ENCODE assay signal across 21 cellular contexts in the genomic region with DNA sequence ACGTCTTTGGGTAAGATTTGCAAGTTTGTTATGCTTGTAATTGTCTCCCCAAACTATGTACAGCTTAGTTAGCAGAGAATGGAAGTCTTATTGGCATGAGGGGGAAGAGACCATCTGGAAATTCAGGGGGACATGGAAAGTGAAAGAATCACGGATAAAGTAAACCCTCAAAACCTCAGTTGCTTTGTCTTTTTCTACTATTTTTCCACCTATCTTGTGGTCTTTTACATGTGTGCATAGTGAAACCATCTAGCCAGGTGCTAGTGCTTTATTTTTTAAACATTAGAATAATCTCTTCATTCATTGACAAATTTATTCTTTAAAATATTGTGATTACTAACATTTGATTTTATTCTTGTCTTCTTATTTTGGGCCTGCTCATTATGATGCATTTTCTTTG.
DNase-seq lines count a peak whose midpoint lies in the region; ATAC-seq and TF ChIP-seq lines count a peak whose summit lies in the region.
"Had no signal": no experiment of that assay in that cellular context is flagged by ENCODE, and none has a peak within 500 bp of the region (broad histone marks: within the 10 kb centered on the region; RNA-seq: fewer than 3 reads in every experiment).

No MANE protein-coding gene starts in this region.

- CTCF ChIA-PET in PC-9 (lab: Charles Lee): no interaction called here

- H3F3A ChIP-seq in GM23338 (replicated peaks; ENCODE audit: low read depth) (no peaks in the 10 kb centered on the region), PC-9 (ENCODE audit: insufficient read depth, low read depth) (no peaks in the 10 kb centered on the region)

- H3K4me1 ChIP-seq in GM23338 (ENCODE audit: insufficient read depth) (no peaks in the 10 kb centered on the region), KMS-11 (ENCODE audit: low read depth, poor library complexity, severe bottlenecking) (peaks cover 27% of the 10 kb centered on the region), PC-9 (replicated peaks; ENCODE audit: insufficient read depth) (no peaks in the 10 kb centered on the region)
- H3K4me1 ChIP-seq: BE2C, BLaER1 had no signal

- H3K79me2 ChIP-seq in GM23338 (replicated peaks; ENCODE audit: insufficient read depth) (no peaks in the 10 kb centered on the region), KMS-11 (ENCODE audit: insufficient read depth, low read depth) (no peaks in the 10 kb centered on the region), PC-9 (ENCODE audit: low read depth) (no peaks in the 10 kb centered on the region)

- peaks cover 24% of the 10 kb centered on the region for H3K9me3 Mint-ChIP-seq in GM23338
- H3K9me3 Mint-ChIP-seq in stimulated activated memory B cell treated with anti-CD40 and anti-IgM and Interleukin-4, amounts not matched to agents 10 μg/mL and 1 μg/mL and 100 μg/mL, for 72 hours: peaks cover 9% of the 10 kb centered on the region

- H3K27ac ChIP-seq in GM23338 (ENCODE audit: low read depth) (no peak overlapping the region), KMS-11 (peak overlapping the region; percentile 58), PC-9 (no peak overlapping the region)
- H3K27ac ChIP-seq: BLaER1 had no signal

- H3K4me3 ChIP-seq in GM23338 (no peak overlapping the region), KMS-11 (IDR thresholded peaks at IDR 0.05; ENCODE audit: insufficient read depth, low read depth, low read length) (no peak overlapping the region), PC-9 (no peak overlapping the region)
- H3K4me3 ChIP-seq: BLaER1 had no signal

- DNase-seq in GM23338 (ENCODE audit: low spot score) (no peak), PC-9 (no peak), cerebellum (ENCODE audit: low spot score) (no peak)
- DNase-seq in activated CD4-positive, alpha-beta T cell treated with anti-CD3 and anti-CD28 coated beads for 4 hours: no peak
- DNase-seq: 8988T; ACHN; BE2C; C1 segment of cervical spinal cord; CD4-positive, alpha-beta memory T cell; CD4-positive, CD25-positive, alpha-beta regulatory T cell; CD8-positive, alpha-beta memory T cell; COR-L47; DMS 273 treated with DMSO at 0.1 percent for 48 hours; DMS153; DMS53; DMS79; GF-D8 had no signal

- POLR2A ChIA-PET in PC-9 (lab: Charles Lee; ENCODE audit: unreplicated experiment): no interaction called here

- no peaks in the 10 kb centered on the region for H3K9me3 ChIP-seq in PC-9 (ENCODE audit: insufficient read depth, low read depth)
- H3K9me3 ChIP-seq: BE2C had no signal

- H3K36me3 ChIP-seq in GM23338 (ENCODE audit: insufficient read depth): 0 out of 2 replicates have a peak, but pooled peaks cover 12% of the 10 kb centered on the region
- H3K36me3 ChIP-seq in KMS-11 (ENCODE audit: insufficient read depth): no peaks in the 10 kb centered on the region
- no peaks in the 10 kb centered on the region for H3K36me3 ChIP-seq in PC-9 (ENCODE audit: low read depth)
- H3K36me3 ChIP-seq: BE2C, BLaER1 had no signal

- H3K27me3 Mint-ChIP-seq in GM23338 (ENCODE audit: insufficient read depth, low read depth, poor library complexity): no peaks in the 10 kb centered on the region
- H3K27me3 Mint-ChIP-seq in stimulated activated memory B cell treated with anti-CD40 and anti-IgM and Interleukin-4, amounts not matched to agents 10 μg/mL and 1 μg/mL and 100 μg/mL, for 72 hours: no peaks in the 10 kb centered on the region
- H3K27me3 Mint-ChIP-seq: CD4-positive, alpha-beta memory T cell; CD4-positive, CD25-positive, alpha-beta regulatory T cell; CD8-positive, alpha-beta memory T cell had no signal

- ATAC-seq in GM23338: no peak
- no peak for ATAC-seq in stimulated activated memory B cell treated with anti-CD40 and anti-IgM and Interleukin-4, amounts not matched to agents 10 μg/mL and 1 μg/mL and 100 μg/mL, for 72 hours

- intact Hi-C loops in PC-9 (cut with micrococcal nuclease; ENCODE audit: unreplicated experiment): no loop called here

- H3K4me3 Mint-ChIP-seq in GM23338: no peak overlapping the region
- no peak overlapping the region for H3K4me3 Mint-ChIP-seq in stimulated activated memory B cell treated with anti-CD40 and anti-IgM and Interleukin-4, amounts not matched to agents 10 μg/mL and 1 μg/mL and 100 μg/mL, for 72 hours
- H3K4me3 Mint-ChIP-seq: CD14-positive monocyte; CD4-positive, alpha-beta memory T cell; CD4-positive, CD25-positive, alpha-beta regulatory T cell; CD8-positive, alpha-beta memory T cell had no signal

- TF ChIP-seq CTCF in GM23338 (conservative IDR thresholded peaks at IDR 0.05; ENCODE audit: low read depth in 2 of 2) (no peak), KMS-11 (conservative IDR thresholded peaks at IDR 0.05; ENCODE audit: low read depth, low read length) (no peak), PC-9 (conservative IDR thresholded peaks at IDR 0.05) (no peak)

- H3K9me2 ChIP-seq in GM23338 (ENCODE audit: insufficient read depth): no peaks in the 10 kb centered on the region
- no peaks in the 10 kb centered on the region for H3K9me2 ChIP-seq in PC-9 (ENCODE audit: insufficient read depth)

- 0 out of 2 replicates have a peak overlapping the region, but pooled peaks have one; percentile 42 for H3K27ac Mint-ChIP-seq in GM23338
- H3K27ac Mint-ChIP-seq in stimulated activated memory B cell treated with anti-CD40 and anti-IgM and Interleukin-4, amounts not matched to agents 10 μg/mL and 1 μg/mL and 100 μg/mL, for 72 hours: no peak overlapping the region
- H3K27ac Mint-ChIP-seq: CD14-positive monocyte; CD4-positive, alpha-beta memory T cell; CD4-positive, CD25-positive, alpha-beta regulatory T cell; CD8-positive, alpha-beta memory T cell had no signal

- H3K4me2 ChIP-seq in GM23338: no peak overlapping the region
- peak overlapping the region; percentile 99 for H3K4me2 ChIP-seq in KMS-11
- no peak overlapping the region for H3K4me2 ChIP-seq in PC-9
- H3K4me2 ChIP-seq: BLaER1 had no signal

- H3K36me3 Mint-ChIP-seq in GM23338 (ENCODE audit: low read depth): peaks cover 35% of the 10 kb centered on the region
- no peaks in the 10 kb centered on the region for H3K36me3 Mint-ChIP-seq in stimulated activated memory B cell treated with anti-CD40 and anti-IgM and Interleukin-4, amounts not matched to agents 10 μg/mL and 1 μg/mL and 100 μg/mL, for 72 hours
- H3K36me3 Mint-ChIP-seq: CD14-positive monocyte; CD4-positive, alpha-beta memory T cell; CD4-positive, CD25-positive, alpha-beta regulatory T cell had no signal

- no peaks in the 10 kb centered on the region for H4K20me1 ChIP-seq in GM23338 (replicated peaks; ENCODE audit: insufficient read depth)
- no peaks in the 10 kb centered on the region for H4K20me1 ChIP-seq in KMS-11 (ENCODE audit: insufficient read depth)
- no peaks in the 10 kb centered on the region for H4K20me1 ChIP-seq in PC-9 (ENCODE audit: insufficient read depth)
- H4K20me1 ChIP-seq: BLaER1 had no signal

- H2AFZ ChIP-seq in GM23338 (no peak overlapping the region), KMS-11 (ENCODE audit: low read depth) (peak overlapping the region; percentile 39; the same call in 1 of the 2 replicates), PC-9 (peak overlapping the region; percentile 31; the same call in 1 of the 2 replicates)

- BruUV-seq in PC-9 (replicated peaks; lab: Mats Ljungman, UMichigan): no TSS peak

- peak overlapping the region; percentile 5; the same call in 1 of the 2 replicates for H3K9ac ChIP-seq in KMS-11
- H3K9ac ChIP-seq: BLaER1 had no signal

- H3K27me3 ChIP-seq in GM23338 (ENCODE audit: insufficient read depth) (no peaks in the 10 kb centered on the region), KMS-11 (ENCODE audit: insufficient read depth, low read depth) (no peaks in the 10 kb centered on the region), PC-9 (ENCODE audit: insufficient read depth, low read depth) (no peaks in the 10 kb centered on the region)
- H3K27me3 ChIP-seq: BE2C, BLaER1 had no signal

- peaks cover 11% of the 10 kb centered on the region; the same call in 2 of the 3 replicates for H3K4me1 Mint-ChIP-seq in GM23338
- H3K4me1 Mint-ChIP-seq in stimulated activated memory B cell treated with anti-CD40 and anti-IgM and Interleukin-4, amounts not matched to agents 10 μg/mL and 1 μg/mL and 100 μg/mL, for 72 hours: no peaks in the 10 kb centered on the region
- H3K4me1 Mint-ChIP-seq: CD14-positive monocyte; CD4-positive, alpha-beta memory T cell; CD4-positive, CD25-positive, alpha-beta regulatory T cell; CD8-positive, alpha-beta memory T cell had no signal

TF ChIP-seq in GM23338, 12 proteins besides CTCF, POLR2A, EP300 and RAD21 (continues in another document):
- TF ChIP-seq STAT1 (IDR thresholded peaks at IDR 0.05; ENCODE audit: unreplicated experiment) (no peak), ZNF331 (CRISPR knock-in tag; IDR thresholded peaks at IDR 0.05; ENCODE audit: low read depth) (no peak), EZH2 (IDR thresholded peaks at IDR 0.05; ENCODE audit: low read depth, unreplicated experiment) (no peak), CREB1 (CRISPR knock-in tag; IDR thresholded peaks at IDR 0.05; ENCODE audit: low read depth) (no peak), POLR2AphosphoS5 (IDR thresholded peaks at IDR 0.05; ENCODE audit: low read depth) (no peak), ZNF114 (CRISPR knock-in tag; IDR thresholded peaks at IDR 0.05) (no peak)
- TF ChIP-seq, protein P1, sequence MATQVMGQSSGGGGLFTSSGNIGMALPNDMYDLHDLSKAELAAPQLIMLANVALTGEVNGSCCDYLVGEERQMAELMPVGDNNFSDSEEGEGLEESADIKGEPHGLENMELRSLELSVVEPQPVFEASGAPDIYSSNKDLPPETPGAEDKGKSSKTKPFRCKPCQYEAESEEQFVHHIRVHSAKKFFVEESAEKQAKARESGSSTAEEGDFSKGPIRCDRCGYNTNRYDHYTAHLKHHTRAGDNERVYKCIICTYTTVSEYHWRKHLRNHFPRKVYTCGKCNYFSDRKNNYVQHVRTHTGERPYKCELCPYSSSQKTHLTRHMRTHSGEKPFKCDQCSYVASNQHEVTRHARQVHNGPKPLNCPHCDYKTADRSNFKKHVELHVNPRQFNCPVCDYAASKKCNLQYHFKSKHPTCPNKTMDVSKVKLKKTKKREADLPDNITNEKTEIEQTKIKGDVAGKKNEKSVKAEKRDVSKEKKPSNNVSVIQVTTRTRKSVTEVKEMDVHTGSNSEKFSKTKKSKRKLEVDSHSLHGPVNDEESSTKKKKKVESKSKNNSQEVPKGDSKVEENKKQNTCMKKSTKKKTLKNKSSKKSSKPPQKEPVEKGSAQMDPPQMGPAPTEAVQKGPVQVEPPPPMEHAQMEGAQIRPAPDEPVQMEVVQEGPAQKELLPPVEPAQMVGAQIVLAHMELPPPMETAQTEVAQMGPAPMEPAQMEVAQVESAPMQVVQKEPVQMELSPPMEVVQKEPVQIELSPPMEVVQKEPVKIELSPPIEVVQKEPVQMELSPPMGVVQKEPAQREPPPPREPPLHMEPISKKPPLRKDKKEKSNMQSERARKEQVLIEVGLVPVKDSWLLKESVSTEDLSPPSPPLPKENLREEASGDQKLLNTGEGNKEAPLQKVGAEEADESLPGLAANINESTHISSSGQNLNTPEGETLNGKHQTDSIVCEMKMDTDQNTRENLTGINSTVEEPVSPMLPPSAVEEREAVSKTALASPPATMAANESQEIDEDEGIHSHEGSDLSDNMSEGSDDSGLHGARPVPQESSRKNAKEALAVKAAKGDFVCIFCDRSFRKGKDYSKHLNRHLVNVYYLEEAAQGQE (IDR thresholded peaks at IDR 0.05; ENCODE audit: unreplicated experiment): no peak
